19 cellular contexts compared by ENCODE assay signal in genomic region chr17:28705074-28705659, GRCh38. TPM values are rescaled to one million over a fixed set of nuclear protein-coding genes. Genes with fewer than 3 reads are reported as not detected.
A peak's percentile ranks its signal among the peaks of the same experiment; 100 is the strongest.
DNase-seq lines count a peak whose midpoint lies in the region; ATAC-seq and TF ChIP-seq lines count a peak whose summit lies in the region.
"Had no signal": no experiment of that assay in that cellular context is flagged by ENCODE, and none has a peak within 500 bp of the region (broad histone marks: within the 10 kb centered on the region; RNA-seq: fewer than 3 reads in every experiment).

No MANE protein-coding gene starts in this region.

- H3K9me3 Mint-ChIP-seq in activated naive CD4-positive, alpha-beta T cell treated with anti-CD3 and anti-CD28 coated beads, Interleukin-2, amount 50 U/mL, for 24 hours = no peaks in the 10 kb centered on the region
- H3K9me3 Mint-ChIP-seq in central memory CD8-positive, alpha-beta T cell = no peaks in the 10 kb centered on the region
- H3K9me3 Mint-ChIP-seq: activated CD4-positive, alpha-beta memory T cell treated with anti-CD3 and anti-CD28 coated beads for 36 hours had no signal

- POLR2A ChIA-PET in HEK293 (lab: Yijun Ruan, JAX) = interaction anchor here (0.7 to 10.5 kb wide), 6 partner anchors 11 to 60 kb away, joined by 3 to 190 read pairs (median 5); partner anchors contain the start of genes BLTP2, RPL23A and SDF2

- no peak for TF ChIP-seq CTCF in HEK293 (tag by site-specific recombination; IDR thresholded peaks at IDR 0.05)
- TF ChIP-seq CTCF in osteoblast (IDR thresholded peaks at IDR 0.05; ENCODE audit: extremely low read depth, low read depth, low read length) = no peak

- no peak for ATAC-seq in central memory CD8-positive, alpha-beta T cell (replicated peaks; ENCODE audit: extremely low read depth, poor library complexity, severe bottlenecking)
- no peak for ATAC-seq in HG02884 (IDR thresholded peaks at IDR 0.05; ENCODE audit: unreplicated experiment)
- ATAC-seq in left lobe of liver = no peak

- H3K4me1 ChIP-seq in HEK293 (ENCODE audit: control insufficient read depth, insufficient read depth, low read length) (no peaks in the 10 kb centered on the region), osteoblast (ENCODE audit: insufficient read depth, low read length) (peaks cover 3% of the 10 kb centered on the region)
- H3K4me1 ChIP-seq: colonic mucosa had no signal

- peak overlapping the region; percentile 35 for H3K27ac Mint-ChIP-seq in activated naive CD4-positive, alpha-beta T cell treated with anti-CD3 and anti-CD28 coated beads, Interleukin-2, amount 50 U/mL, for 24 hours
- peak overlapping the region; percentile 53 for H3K27ac Mint-ChIP-seq in central memory CD8-positive, alpha-beta T cell (ENCODE audit: low read depth)
- H3K27ac Mint-ChIP-seq: activated CD4-positive, alpha-beta memory T cell treated with anti-CD3 and anti-CD28 coated beads for 36 hours had no signal

- no peak overlapping the region for H2AFZ ChIP-seq in osteoblast (ENCODE audit: low read length)

- H3K4me2 ChIP-seq in osteoblast (ENCODE audit: insufficient read depth, low read length) = no peak overlapping the region

- peaks cover 3% of the 10 kb centered on the region for H3K79me2 ChIP-seq in osteoblast (ENCODE audit: insufficient read depth, low read length)

- H3K27ac ChIP-seq in HEK293 (ENCODE audit: extremely low read depth, low read depth, low read length) (no peak overlapping the region; the same call in 1 of the 2 replicates), osteoblast (ENCODE audit: low read depth, low read length) (no peak overlapping the region)
- H3K27ac ChIP-seq: colonic mucosa, HL-60 had no signal

- CTCF ChIA-PET in HEK293 (lab: Yijun Ruan, JAX) = interaction anchor here (0.6 kb wide), 1 partner anchor 411 kb away, joined by 3 read pairs; no protein-coding TSS in a partner anchor

- H3K4me3 Mint-ChIP-seq in activated naive CD4-positive, alpha-beta T cell treated with anti-CD3 and anti-CD28 coated beads, Interleukin-2, amount 50 U/mL, for 24 hours = no peak overlapping the region
- no peak overlapping the region for H3K4me3 Mint-ChIP-seq in central memory CD8-positive, alpha-beta T cell
- H3K4me3 Mint-ChIP-seq: activated CD4-positive, alpha-beta memory T cell treated with anti-CD3 and anti-CD28 coated beads for 36 hours; CD8-positive, alpha-beta memory T cell had no signal

- peaks cover 6% of the 10 kb centered on the region for H3K36me3 Mint-ChIP-seq in activated naive CD4-positive, alpha-beta T cell treated with anti-CD3 and anti-CD28 coated beads, Interleukin-2, amount 50 U/mL, for 24 hours
- H3K36me3 Mint-ChIP-seq in central memory CD8-positive, alpha-beta T cell (ENCODE audit: insufficient read depth) = peaks cover 19% of the 10 kb centered on the region

- no peak for DNase-seq in activated naive CD4-positive, alpha-beta T cell treated with anti-CD3 and anti-CD28 coated beads, Interleukin-2, amount 50 U/mL, for 16 hours
- DNase-seq in central memory CD8-positive, alpha-beta T cell (ENCODE audit: low spot score in 2 of 2) = no peak
- DNase-seq in osteoblast (ENCODE audit: insufficient read length, low spot score, missing footprints) = peak; percentile 69
- DNase-seq in left lobe of liver (ENCODE audit: low spot score) = no peak
- no peak for DNase-seq in AML-193 (lab: John Stamatoyannopoulos, UW)
- DNase-seq: activated CD4-positive, alpha-beta memory T cell treated with anti-CD3 and anti-CD28 coated beads for 36 hours; aorta; CD8-positive, alpha-beta memory T cell; colonic mucosa; erythroblast; midbrain; NCI-H1930; retina; RPMI8226; stimulated activated naive CD4-positive, alpha-beta T cell treated with Interleukin-2 at 50 U/mL for 16 hours had no signal

- H3K4me1 Mint-ChIP-seq in activated naive CD4-positive, alpha-beta T cell treated with anti-CD3 and anti-CD28 coated beads, Interleukin-2, amount 50 U/mL, for 24 hours = peaks cover 3% of the 10 kb centered on the region
- H3K4me1 Mint-ChIP-seq in central memory CD8-positive, alpha-beta T cell = no peaks in the 10 kb centered on the region

- no peaks in the 10 kb centered on the region for H3K27me3 Mint-ChIP-seq in activated naive CD4-positive, alpha-beta T cell treated with anti-CD3 and anti-CD28 coated beads, Interleukin-2, amount 50 U/mL, for 24 hours
- H3K27me3 Mint-ChIP-seq in central memory CD8-positive, alpha-beta T cell = no peaks in the 10 kb centered on the region
- H3K27me3 Mint-ChIP-seq: activated CD4-positive, alpha-beta memory T cell treated with anti-CD3 and anti-CD28 coated beads for 36 hours; CD8-positive, alpha-beta memory T cell had no signal

- H3K9me3 ChIP-seq in HEK293 (ENCODE audit: control insufficient read depth, insufficient read depth, low read depth, low read length) (no peaks in the 10 kb centered on the region), osteoblast (ENCODE audit: low read depth, low read length) (no peaks in the 10 kb centered on the region)
- H3K9me3 ChIP-seq: colonic mucosa had no signal

- no peaks in the 10 kb centered on the region for H3K27me3 ChIP-seq in osteoblast (ENCODE audit: insufficient read depth, low read length)
- H3K27me3 ChIP-seq: colonic mucosa had no signal

- H3K36me3 ChIP-seq in HEK293 (ENCODE audit: control insufficient read depth in 2 of 2, insufficient read depth in 1 of 2, low read length in 2 of 2) = peaks cover 8 to 61% of the 10 kb centered on the region in 2 experiments
- H3K36me3 ChIP-seq in osteoblast (ENCODE audit: insufficient read depth, low read length) = peaks cover 34% of the 10 kb centered on the region

- no peaks in the 10 kb centered on the region for H4K20me1 ChIP-seq in osteoblast (ENCODE audit: insufficient read depth, low read length)

- no peak overlapping the region for H3K4me3 ChIP-seq in HEK293 (ENCODE audit: low read depth, low read length)
- no peak overlapping the region for H3K4me3 ChIP-seq in osteoblast (ENCODE audit: insufficient read depth, low read length)
- H3K4me3 ChIP-seq: colonic mucosa had no signal

TF ChIP-seq in HEK293, 187 proteins besides CTCF, POLR2A, EP300 and RAD21:
- peak; percentile 82 for TF ChIP-seq PRDM1 (tag by site-specific recombination; IDR thresholded peaks at IDR 0.05)
- TF ChIP-seq ZNF341 (tag by site-specific recombination; IDR thresholded peaks at IDR 0.05; ENCODE audit: low read depth) = no peak
- TF ChIP-seq AEBP2 (tag by site-specific recombination; IDR thresholded peaks at IDR 0.05; ENCODE audit: borderline replicate concordance) = no peak
- peak; percentile 75 for TF ChIP-seq ZNF398 (tag by site-specific recombination; IDR thresholded peaks at IDR 0.05)
- TF ChIP-seq ZBTB48 (tag by site-specific recombination; IDR thresholded peaks at IDR 0.05) = no peak
- TF ChIP-seq ZIC2 (tag by site-specific recombination; IDR thresholded peaks at IDR 0.05) = peak; percentile 91
- TF ChIP-seq ZNF600 (tag by site-specific recombination; IDR thresholded peaks at IDR 0.05) = peak; percentile 94
- no peak for TF ChIP-seq ZNF292 (tag by site-specific recombination; IDR thresholded peaks at IDR 0.05; ENCODE audit: borderline replicate concordance, low read depth)
- no peak for TF ChIP-seq REPIN1 (tag by site-specific recombination; IDR thresholded peaks at IDR 0.05; ENCODE audit: low read depth)

RNA-seq across cellular contexts. Expression of gene PROCA1, which starts 6.5 kb away (rescaled TPM):
- total RNA-seq in osteoblast (0.36 and 0.88 TPM in 2 replicates), left lobe of liver (0.73 TPM)

RNA-seq across cellular contexts. Expression of gene RAB34, which starts 12.5 kb away (rescaled TPM):
- total RNA-seq in osteoblast (176 and 186 TPM in 2 replicates), left lobe of liver (4.9 TPM)

RNA-seq across cellular contexts. Expression of gene RPL23A, which starts 14.6 kb away (rescaled TPM):
- 428 and 494 TPM in 2 replicates for total RNA-seq in osteoblast
- 346 TPM for total RNA-seq in left lobe of liver

RNA-seq across cellular contexts. Expression of gene TLCD1, which starts 20.9 kb away (rescaled TPM):
- total RNA-seq in osteoblast (3.2 and 4.0 TPM in 2 replicates), left lobe of liver (4.8 TPM)

RNA-seq across cellular contexts. Expression of gene NEK8, which starts 23.4 kb away (rescaled TPM):
- total RNA-seq in osteoblast (6.2 and 7.2 TPM in 2 replicates), left lobe of liver (3.2 TPM)

Comparison
In these comparisons a context has a peak if more than half of its experiments do, and no peak if none do; other contexts are left out.
1. RNA of gene RAB34, which starts 12.5 kb away (total RNA-seq): 176 to 186 TPM in osteoblast; 4.9 TPM in left lobe of liver (single experiment); every median in the first group is over 10 times any median in the second.